In genomic region chr1:200302192-200302892, GRCh38 we compare ENCODE assay signal across 8 cellular contexts.
A peak's percentile ranks its signal among the peaks of the same experiment; 100 is the strongest.
DNase-seq lines count a peak whose midpoint lies in the region; ATAC-seq and TF ChIP-seq lines count a peak whose summit lies in the region.

No MANE protein-coding gene starts in this region.

- peak overlapping the region; percentile 85 for H3K4me3 Mint-ChIP-seq in activated CD8-positive, alpha-beta T cell treated with anti-CD3 and anti-CD28 coated beads, Interleukin-2, amount 10 ng/mL, durations not matched to agents 7 days and 5 days
- peak overlapping the region; percentile 69 for H3K4me3 Mint-ChIP-seq in mesothelial cell of epicardium

- peaks cover 5% of the 10 kb centered on the region for H3K4me1 ChIP-seq in effector memory CD4-positive, alpha-beta T cell (ENCODE audit: control insufficient read depth, insufficient read depth, low read length, poor library complexity, severe bottlenecking)

- peak overlapping the region; percentile 53 for H3K27ac ChIP-seq in effector memory CD4-positive, alpha-beta T cell (ENCODE audit: insufficient read depth, low read length, poor library complexity, severe bottlenecking)
- H3K27ac ChIP-seq in WERI-Rb-1 = no peak overlapping the region

- TF ChIP-seq POLR2A in NB4 (IDR thresholded peaks at IDR 0.05; ENCODE audit: extremely low read depth, insufficient read length) = no peak

- peak; percentile 65 for DNase-seq in GM12865 (ENCODE audit: low read depth)
- peak; percentile 58 for DNase-seq in H7
- peak; percentile 65 for DNase-seq in NB4 (ENCODE audit: low read depth)
- DNase-seq in activated CD8-positive, alpha-beta T cell treated with anti-CD3 and anti-CD28 coated beads, Interleukin-2, amount 10 ng/mL, durations not matched to agents 7 days and 5 days = peak; percentile 72
- DNase-seq in effector memory CD4-positive, alpha-beta T cell = peak; percentile 8 to 34 (median 33)
- DNase-seq in mesothelial cell of epicardium (ENCODE audit: low spot score in 2 of 2, unreplicated experiment in 2 of 2) = peak in 1 of 2 experiments; percentile 43
- peak; percentile 15 to 30 for DNase-seq in stimulated activated CD8-positive, alpha-beta memory T cell treated with anti-CD3 and anti-CD28 coated beads, Interleukin-2, amount 100 ng/mL, for 1 hour (ENCODE audit: low read depth in 2 of 2)
- DNase-seq in WERI-Rb-1 = no peak

- peak; percentile 96 for ATAC-seq in activated CD8-positive, alpha-beta T cell treated with anti-CD3 and anti-CD28 coated beads, Interleukin-2, amount 10 ng/mL, durations not matched to agents 7 days and 5 days

- H3K27me3 ChIP-seq in H7 (ENCODE audit: control insufficient read depth, insufficient read depth, low read length) (peaks cover 21% of the 10 kb centered on the region), WERI-Rb-1 (ENCODE audit: insufficient read depth, low read depth, severe bottlenecking) (no peaks in the 10 kb centered on the region)
- H3K27me3 ChIP-seq in effector memory CD4-positive, alpha-beta T cell (replicated peaks; ENCODE audit: control insufficient read depth, insufficient read depth, low read length, poor library complexity, severe bottlenecking) = no peaks in the 10 kb centered on the region

- CTCF ChIA-PET in activated CD8-positive, alpha-beta T cell treated with anti-CD3 and anti-CD28 coated beads, Interleukin-2, amount 10 ng/mL, durations not matched to agents 7 days and 5 days (lab: Charles Lee) = interaction anchor here (0.7 to 1.8 kb wide), 11 partner anchors 9 to 208 kb away, joined by 3 to 5 read pairs (median 3); no protein-coding TSS in a partner anchor

- peaks cover 17% of the 10 kb centered on the region for H3K27me3 Mint-ChIP-seq in activated CD8-positive, alpha-beta T cell treated with anti-CD3 and anti-CD28 coated beads, Interleukin-2, amount 10 ng/mL, durations not matched to agents 7 days and 5 days (ENCODE audit: low read depth)
- H3K27me3 Mint-ChIP-seq in mesothelial cell of epicardium (ENCODE audit: low read depth) = peaks cover 38% of the 10 kb centered on the region

- H3K36me3 ChIP-seq in H7 (replicated peaks; ENCODE audit: control insufficient read depth, insufficient read depth, low read length) (no peaks in the 10 kb centered on the region), WERI-Rb-1 (no peaks in the 10 kb centered on the region)
- H3K36me3 ChIP-seq in effector memory CD4-positive, alpha-beta T cell (ENCODE audit: control insufficient read depth, insufficient read depth, low read length) = no peaks in the 10 kb centered on the region

- no peaks in the 10 kb centered on the region for H3K9me3 ChIP-seq in effector memory CD4-positive, alpha-beta T cell (ENCODE audit: control insufficient read depth, low read length)
- no peaks in the 10 kb centered on the region for H3K9me3 ChIP-seq in WERI-Rb-1 (ENCODE audit: severe bottlenecking)

- peak overlapping the region; percentile 64 for H3K27ac Mint-ChIP-seq in activated CD8-positive, alpha-beta T cell treated with anti-CD3 and anti-CD28 coated beads, Interleukin-2, amount 10 ng/mL, durations not matched to agents 7 days and 5 days
- H3K27ac Mint-ChIP-seq in mesothelial cell of epicardium = no peak overlapping the region

- no peaks in the 10 kb centered on the region for H3K36me3 Mint-ChIP-seq in activated CD8-positive, alpha-beta T cell treated with anti-CD3 and anti-CD28 coated beads, Interleukin-2, amount 10 ng/mL, durations not matched to agents 7 days and 5 days (ENCODE audit: low read depth)
- H3K36me3 Mint-ChIP-seq in mesothelial cell of epicardium = no peaks in the 10 kb centered on the region

- POLR2A ChIA-PET in activated CD8-positive, alpha-beta T cell treated with anti-CD3 and anti-CD28 coated beads, Interleukin-2, amount 10 ng/mL, durations not matched to agents 7 days and 5 days (lab: Charles Lee) = interaction anchor here (0.9 kb wide), 1 partner anchor 156 kb away, joined by 4 read pairs; no protein-coding TSS in a partner anchor

- TF ChIP-seq CTCF in GM12865 (IDR thresholded peaks at IDR 0.05; ENCODE audit: insufficient read depth, low read depth, low read length, missing control alignments) = no peak
- TF ChIP-seq CTCF in NB4 (IDR thresholded peaks at IDR 0.05; ENCODE audit: low read depth, low read length) = no peak
- TF ChIP-seq CTCF in mesothelial cell of epicardium (IDR thresholded peaks at IDR 0.05; ENCODE audit: unreplicated experiment) = no peak
- TF ChIP-seq CTCF in WERI-Rb-1 (IDR thresholded peaks at IDR 0.05; ENCODE audit: low read depth, low read length) = no peak

- peak overlapping the region; percentile 71 for H3K4me3 ChIP-seq in GM12865 (ENCODE audit: low read depth, low read length)
- H3K4me3 ChIP-seq in H7 (ENCODE audit: insufficient read depth, low read depth, low read length) = peak overlapping the region; percentile 35
- peak overlapping the region; percentile 67 for H3K4me3 ChIP-seq in NB4 (ENCODE audit: low read depth, low read length)
- H3K4me3 ChIP-seq in effector memory CD4-positive, alpha-beta T cell (ENCODE audit: insufficient read depth, low read depth, low read length, poor library complexity, severe bottlenecking) = peak overlapping the region; percentile 87
- no peak overlapping the region for H3K4me3 ChIP-seq in WERI-Rb-1 (ENCODE audit: low read depth, low read length)

- H3K4me1 Mint-ChIP-seq in activated CD8-positive, alpha-beta T cell treated with anti-CD3 and anti-CD28 coated beads, Interleukin-2, amount 10 ng/mL, durations not matched to agents 7 days and 5 days (ENCODE audit: low read depth) = peaks cover 16% of the 10 kb centered on the region
- H3K4me1 Mint-ChIP-seq in mesothelial cell of epicardium = peaks cover 7% of the 10 kb centered on the region

- H3K9me3 Mint-ChIP-seq in activated CD8-positive, alpha-beta T cell treated with anti-CD3 and anti-CD28 coated beads, Interleukin-2, amount 10 ng/mL, durations not matched to agents 7 days and 5 days (ENCODE audit: insufficient read depth) = no peaks in the 10 kb centered on the region
- H3K9me3 Mint-ChIP-seq in mesothelial cell of epicardium = no peaks in the 10 kb centered on the region
